In genomic region chr1:185464788-185465187, GRCh38 we compare ENCODE assay signal across 1 cellular context.
A peak's percentile ranks its signal among the peaks of the same experiment; 100 is the strongest.
TF ChIP-seq lines count a peak whose summit lies in the region.

No MANE protein-coding gene starts in this region.

TF ChIP-seq in HEK293, 187 proteins besides CTCF, POLR2A, EP300 and RAD21 (continued from another document and continues in another):
- TF ChIP-seq ATF2 (tag by site-specific recombination; IDR thresholded peaks at IDR 0.05; ENCODE audit: low read depth) (no peak), GLIS2 (tag by site-specific recombination; IDR thresholded peaks at IDR 0.05) (no peak), MYNN (tag by site-specific recombination; IDR thresholded peaks at IDR 0.05; ENCODE audit: borderline replicate concordance) (no peak), SP3 (tag by site-specific recombination; IDR thresholded peaks at IDR 0.05) (no peak), ZSCAN18 (tag by site-specific recombination; IDR thresholded peaks at IDR 0.05) (no peak), ZNF138 (tag by site-specific recombination; IDR thresholded peaks at IDR 0.05; ENCODE audit: borderline replicate concordance) (no peak), ZIC2 (tag by site-specific recombination; IDR thresholded peaks at IDR 0.05) (no peak), BCL11A (tag by site-specific recombination; IDR thresholded peaks at IDR 0.05; ENCODE audit: low read depth) (no peak), FEZF1 (tag by site-specific recombination; IDR thresholded peaks at IDR 0.05) (peak; percentile 50), ZNF654 (tag by site-specific recombination; IDR thresholded peaks at IDR 0.05; ENCODE audit: low read depth) (no peak), ZBTB48 (tag by site-specific recombination; IDR thresholded peaks at IDR 0.05) (no peak), ZNF623 (tag by site-specific recombination; IDR thresholded peaks at IDR 0.05) (no peak), ZNF404 (tag by site-specific recombination; IDR thresholded peaks at IDR 0.05) (no peak), ZNF747 (tag by site-specific recombination; IDR thresholded peaks at IDR 0.05) (no peak), ZNF335 (tag by site-specific recombination; conservative IDR thresholded peaks at IDR 0.05) (no peak; the same call in 1 of the 2 replicates), TRIM28 (IDR thresholded peaks at IDR 0.05; ENCODE audit: borderline replicate concordance, low read length) (peak; percentile 49; the same call in 1 of the 2 replicates), ZNF157 (tag by site-specific recombination; IDR thresholded peaks at IDR 0.05) (no peak), ZNF311 (tag by site-specific recombination; IDR thresholded peaks at IDR 0.05; ENCODE audit: borderline replicate concordance) (no peak), ZNF521 (tag by site-specific recombination; IDR thresholded peaks at IDR 0.05) (no peak), ZNF776 (tag by site-specific recombination; IDR thresholded peaks at IDR 0.05; ENCODE audit: borderline replicate concordance) (no peak), ZNF19 (tag by site-specific recombination; IDR thresholded peaks at IDR 0.05; ENCODE audit: low read depth) (no peak), ZBTB6 (tag by site-specific recombination; IDR thresholded peaks at IDR 0.05) (no peak), BCL11B (tag by site-specific recombination; IDR thresholded peaks at IDR 0.05; ENCODE audit: low read depth) (no peak), OSR2 (tag by site-specific recombination; IDR thresholded peaks at IDR 0.05) (peak; percentile 39), ZFP41 (tag by site-specific recombination; IDR thresholded peaks at IDR 0.05; ENCODE audit: borderline replicate concordance) (no peak), ZNF529 (tag by site-specific recombination; IDR thresholded peaks at IDR 0.05; ENCODE audit: insufficient replicate concordance) (no peak), ZNF561 (tag by site-specific recombination; IDR thresholded peaks at IDR 0.05; ENCODE audit: borderline replicate concordance) (no peak), GLI2 (tag by site-specific recombination; IDR thresholded peaks at IDR 0.05; ENCODE audit: borderline replicate concordance, low read depth) (no peak), ZNF341 (tag by site-specific recombination; IDR thresholded peaks at IDR 0.05; ENCODE audit: low read depth) (no peak), ZNF791 (tag by site-specific recombination; IDR thresholded peaks at IDR 0.05) (no peak), ZNF664 (tag by site-specific recombination; IDR thresholded peaks at IDR 0.05) (peak; percentile 35; the same call in 1 of the 2 replicates), ZNF274 (IDR thresholded peaks at IDR 0.05; ENCODE audit: low read length) (no peak), ZNF274 (tag by site-specific recombination; IDR thresholded peaks at IDR 0.05; ENCODE audit: borderline replicate concordance) (no peak), TCF7L2 (IDR thresholded peaks at IDR 0.05; ENCODE audit: borderline replicate concordance, low read depth, low read length) (0 out of 2 replicates have a peak, but pooled peaks have one; percentile 31), ZBTB20 (tag by site-specific recombination; IDR thresholded peaks at IDR 0.05) (peak; percentile 42; the same call in 1 of the 2 replicates), RBAK (tag by site-specific recombination; IDR thresholded peaks at IDR 0.05) (no peak), ZNF510 (tag by site-specific recombination; IDR thresholded peaks at IDR 0.05; ENCODE audit: insufficient replicate concordance) (no peak), ZNF707 (tag by site-specific recombination; IDR thresholded peaks at IDR 0.05) (no peak), KLF1 (tag by site-specific recombination; IDR thresholded peaks at IDR 0.05) (no peak), ZNF221 (tag by site-specific recombination; IDR thresholded peaks at IDR 0.05; ENCODE audit: borderline replicate concordance) (no peak), REPIN1 (tag by site-specific recombination; IDR thresholded peaks at IDR 0.05; ENCODE audit: low read depth) (no peak), ZFP3 (tag by site-specific recombination; IDR thresholded peaks at IDR 0.05; ENCODE audit: low read depth) (no peak), ZNF473 (tag by site-specific recombination; IDR thresholded peaks at IDR 0.05) (no peak), SP2 (tag by site-specific recombination; IDR thresholded peaks at IDR 0.05) (no peak), ZBTB1 (tag by site-specific recombination; IDR thresholded peaks at IDR 0.05) (no peak), EGR2 (tag by site-specific recombination; IDR thresholded peaks at IDR 0.05; ENCODE audit: low read depth) (no peak), ZNF24 (tag by site-specific recombination; IDR thresholded peaks at IDR 0.05) (no peak), SP7 (tag by site-specific recombination; IDR thresholded peaks at IDR 0.05) (no peak), ZNF146 (tag by site-specific recombination; IDR thresholded peaks at IDR 0.05) (no peak), YY1 (tag by site-specific recombination; IDR thresholded peaks at IDR 0.05) (no peak)
- TF ChIP-seq, protein P1, sequence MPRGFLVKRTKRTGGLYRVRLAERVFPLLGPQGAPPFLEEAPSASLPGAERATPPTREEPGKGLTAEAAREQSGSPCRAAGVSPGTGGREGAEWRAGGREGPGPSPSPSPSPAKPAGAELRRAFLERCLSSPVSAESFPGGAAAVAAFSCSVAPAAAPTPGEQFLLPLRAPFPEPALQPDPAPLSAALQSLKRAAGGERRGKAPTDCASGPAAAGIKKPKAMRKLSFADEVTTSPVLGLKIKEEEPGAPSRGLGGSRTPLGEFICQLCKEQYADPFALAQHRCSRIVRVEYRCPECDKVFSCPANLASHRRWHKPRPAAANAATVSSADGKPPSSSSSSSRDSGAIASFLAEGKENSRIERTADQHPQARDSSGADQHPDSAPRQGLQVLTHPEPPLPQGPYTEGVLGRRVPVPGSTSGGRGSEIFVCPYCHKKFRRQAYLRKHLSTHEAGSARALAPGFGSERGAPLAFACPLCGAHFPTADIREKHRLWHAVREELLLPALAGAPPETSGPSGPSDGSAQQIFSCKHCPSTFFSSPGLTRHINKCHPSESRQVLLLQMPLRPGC (tag by site-specific recombination; IDR thresholded peaks at IDR 0.05), result no peak
- TF ChIP-seq, protein P2, sequence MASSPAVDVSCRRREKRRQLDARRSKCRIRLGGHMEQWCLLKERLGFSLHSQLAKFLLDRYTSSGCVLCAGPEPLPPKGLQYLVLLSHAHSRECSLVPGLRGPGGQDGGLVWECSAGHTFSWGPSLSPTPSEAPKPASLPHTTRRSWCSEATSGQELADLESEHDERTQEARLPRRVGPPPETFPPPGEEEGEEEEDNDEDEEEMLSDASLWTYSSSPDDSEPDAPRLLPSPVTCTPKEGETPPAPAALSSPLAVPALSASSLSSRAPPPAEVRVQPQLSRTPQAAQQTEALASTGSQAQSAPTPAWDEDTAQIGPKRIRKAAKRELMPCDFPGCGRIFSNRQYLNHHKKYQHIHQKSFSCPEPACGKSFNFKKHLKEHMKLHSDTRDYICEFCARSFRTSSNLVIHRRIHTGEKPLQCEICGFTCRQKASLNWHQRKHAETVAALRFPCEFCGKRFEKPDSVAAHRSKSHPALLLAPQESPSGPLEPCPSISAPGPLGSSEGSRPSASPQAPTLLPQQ (tag by site-specific recombination; IDR thresholded peaks at IDR 0.05), result no peak
- TF ChIP-seq, protein P3, sequence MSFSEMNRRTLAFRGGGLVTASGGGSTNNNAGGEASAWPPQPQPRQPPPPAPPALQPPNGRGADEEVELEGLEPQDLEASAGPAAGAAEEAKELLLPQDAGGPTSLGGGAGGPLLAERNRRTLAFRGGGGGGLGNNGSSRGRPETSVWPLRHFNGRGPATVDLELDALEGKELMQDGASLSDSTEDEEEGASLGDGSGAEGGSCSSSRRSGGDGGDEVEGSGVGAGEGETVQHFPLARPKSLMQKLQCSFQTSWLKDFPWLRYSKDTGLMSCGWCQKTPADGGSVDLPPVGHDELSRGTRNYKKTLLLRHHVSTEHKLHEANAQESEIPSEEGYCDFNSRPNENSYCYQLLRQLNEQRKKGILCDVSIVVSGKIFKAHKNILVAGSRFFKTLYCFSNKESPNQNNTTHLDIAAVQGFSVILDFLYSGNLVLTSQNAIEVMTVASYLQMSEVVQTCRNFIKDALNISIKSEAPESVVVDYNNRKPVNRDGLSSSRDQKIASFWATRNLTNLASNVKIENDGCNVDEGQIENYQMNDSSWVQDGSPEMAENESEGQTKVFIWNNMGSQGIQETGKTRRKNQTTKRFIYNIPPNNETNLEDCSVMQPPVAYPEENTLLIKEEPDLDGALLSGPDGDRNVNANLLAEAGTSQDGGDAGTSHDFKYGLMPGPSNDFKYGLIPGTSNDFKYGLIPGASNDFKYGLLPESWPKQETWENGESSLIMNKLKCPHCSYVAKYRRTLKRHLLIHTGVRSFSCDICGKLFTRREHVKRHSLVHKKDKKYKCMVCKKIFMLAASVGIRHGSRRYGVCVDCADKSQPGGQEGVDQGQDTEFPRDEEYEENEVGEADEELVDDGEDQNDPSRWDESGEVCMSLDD (tag by site-specific recombination; IDR thresholded peaks at IDR 0.05), result no peak
- TF ChIP-seq, protein P4, sequence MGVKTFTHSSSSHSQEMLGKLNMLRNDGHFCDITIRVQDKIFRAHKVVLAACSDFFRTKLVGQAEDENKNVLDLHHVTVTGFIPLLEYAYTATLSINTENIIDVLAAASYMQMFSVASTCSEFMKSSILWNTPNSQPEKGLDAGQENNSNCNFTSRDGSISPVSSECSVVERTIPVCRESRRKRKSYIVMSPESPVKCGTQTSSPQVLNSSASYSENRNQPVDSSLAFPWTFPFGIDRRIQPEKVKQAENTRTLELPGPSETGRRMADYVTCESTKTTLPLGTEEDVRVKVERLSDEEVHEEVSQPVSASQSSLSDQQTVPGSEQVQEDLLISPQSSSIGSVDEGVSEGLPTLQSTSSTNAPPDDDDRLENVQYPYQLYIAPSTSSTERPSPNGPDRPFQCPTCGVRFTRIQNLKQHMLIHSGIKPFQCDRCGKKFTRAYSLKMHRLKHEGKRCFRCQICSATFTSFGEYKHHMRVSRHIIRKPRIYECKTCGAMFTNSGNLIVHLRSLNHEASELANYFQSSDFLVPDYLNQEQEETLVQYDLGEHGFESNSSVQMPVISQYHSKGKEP (tag by site-specific recombination; IDR thresholded peaks at IDR 0.05), result no peak
- TF ChIP-seq, protein P5, sequence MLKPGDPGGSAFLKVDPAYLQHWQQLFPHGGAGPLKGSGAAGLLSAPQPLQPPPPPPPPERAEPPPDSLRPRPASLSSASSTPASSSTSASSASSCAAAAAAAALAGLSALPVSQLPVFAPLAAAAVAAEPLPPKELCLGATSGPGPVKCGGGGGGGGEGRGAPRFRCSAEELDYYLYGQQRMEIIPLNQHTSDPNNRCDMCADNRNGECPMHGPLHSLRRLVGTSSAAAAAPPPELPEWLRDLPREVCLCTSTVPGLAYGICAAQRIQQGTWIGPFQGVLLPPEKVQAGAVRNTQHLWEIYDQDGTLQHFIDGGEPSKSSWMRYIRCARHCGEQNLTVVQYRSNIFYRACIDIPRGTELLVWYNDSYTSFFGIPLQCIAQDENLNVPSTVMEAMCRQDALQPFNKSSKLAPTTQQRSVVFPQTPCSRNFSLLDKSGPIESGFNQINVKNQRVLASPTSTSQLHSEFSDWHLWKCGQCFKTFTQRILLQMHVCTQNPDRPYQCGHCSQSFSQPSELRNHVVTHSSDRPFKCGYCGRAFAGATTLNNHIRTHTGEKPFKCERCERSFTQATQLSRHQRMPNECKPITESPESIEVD (tag by site-specific recombination; IDR thresholded peaks at IDR 0.05), result peak; percentile 55
- TF ChIP-seq, protein P6, sequence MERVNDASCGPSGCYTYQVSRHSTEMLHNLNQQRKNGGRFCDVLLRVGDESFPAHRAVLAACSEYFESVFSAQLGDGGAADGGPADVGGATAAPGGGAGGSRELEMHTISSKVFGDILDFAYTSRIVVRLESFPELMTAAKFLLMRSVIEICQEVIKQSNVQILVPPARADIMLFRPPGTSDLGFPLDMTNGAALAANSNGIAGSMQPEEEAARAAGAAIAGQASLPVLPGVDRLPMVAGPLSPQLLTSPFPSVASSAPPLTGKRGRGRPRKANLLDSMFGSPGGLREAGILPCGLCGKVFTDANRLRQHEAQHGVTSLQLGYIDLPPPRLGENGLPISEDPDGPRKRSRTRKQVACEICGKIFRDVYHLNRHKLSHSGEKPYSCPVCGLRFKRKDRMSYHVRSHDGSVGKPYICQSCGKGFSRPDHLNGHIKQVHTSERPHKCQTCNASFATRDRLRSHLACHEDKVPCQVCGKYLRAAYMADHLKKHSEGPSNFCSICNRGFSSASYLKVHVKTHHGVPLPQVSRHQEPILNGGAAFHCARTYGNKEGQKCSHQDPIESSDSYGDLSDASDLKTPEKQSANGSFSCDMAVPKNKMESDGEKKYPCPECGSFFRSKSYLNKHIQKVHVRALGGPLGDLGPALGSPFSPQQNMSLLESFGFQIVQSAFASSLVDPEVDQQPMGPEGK (tag by site-specific recombination; IDR thresholded peaks at IDR 0.05), result no peak
